In the genomic region with DNA sequence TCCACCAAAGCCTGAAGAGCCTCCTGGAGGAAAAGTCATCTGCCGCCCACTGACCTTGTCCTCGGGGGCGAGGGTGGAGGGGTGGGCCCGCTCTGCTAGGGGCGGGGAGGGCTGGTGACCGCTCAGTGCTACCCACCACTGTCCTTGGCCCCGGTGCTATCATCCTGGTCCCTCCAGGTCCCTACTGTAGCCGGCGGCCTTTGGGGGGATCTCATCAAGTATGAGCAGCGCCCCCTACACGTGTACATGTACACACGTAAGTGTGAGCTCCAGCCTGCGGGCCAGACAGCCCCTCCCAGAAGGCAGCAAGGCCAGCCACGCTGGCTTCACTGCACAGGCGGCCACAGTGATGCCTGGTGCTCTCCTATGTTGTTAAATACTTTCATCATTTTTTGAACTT, we compare ENCODE assay signal across 18 cellular contexts. TPM values are rescaled to one million over a fixed set of nuclear protein-coding genes. Genes with fewer than 3 reads are reported as not detected.
DNase-seq lines count a peak whose midpoint lies in the region; ATAC-seq and TF ChIP-seq lines count a peak whose summit lies in the region.
"Had no signal": no experiment of that assay in that cellular context is flagged by ENCODE, and none has a peak within 500 bp of the region (broad histone marks: within the 10 kb centered on the region; RNA-seq: fewer than 3 reads in every experiment).

No MANE protein-coding gene starts in this region.

- no peak; the same call in 1 of the 2 replicates for TF ChIP-seq CTCF in BE2C (IDR thresholded peaks at IDR 0.05; ENCODE audit: low read depth, low read length)
- no peak for TF ChIP-seq CTCF in esophagus squamous epithelium (IDR thresholded peaks at IDR 0.05)

- H3K36me3 ChIP-seq in BE2C (peaks cover 39% of the 10 kb centered on the region), H7 (replicated peaks; ENCODE audit: control insufficient read depth, insufficient read depth, low read length) (peaks cover 30% of the 10 kb centered on the region), esophagus squamous epithelium (peaks cover 0 to 52% (median 19%) of the 10 kb centered on the region in 3 donors)

- H3K4me1 ChIP-seq in BE2C (no peaks in the 10 kb centered on the region), esophagus squamous epithelium (no peaks in the 10 kb centered on the region)
- H3K4me1 ChIP-seq: gastroesophageal sphincter, psoas muscle had no signal

- no peaks in the 10 kb centered on the region for H3K9me3 ChIP-seq in BE2C
- H3K9me3 ChIP-seq in esophagus squamous epithelium, result no peaks in the 10 kb centered on the region
- H3K9me3 ChIP-seq: gastroesophageal sphincter, psoas muscle had no signal

- DNase-seq in BE2C, result peak; percentile 57
- peak; percentile 80 for DNase-seq in H7
- peak; percentile 19 for DNase-seq in OCI-M1 (lab: John Stamatoyannopoulos, UW)
- DNase-seq in erythroblast (lab: John Stamatoyannopoulos, UW), result peak; percentile 40 to 47
- no peak for DNase-seq in esophagus squamous epithelium (lab: John Stamatoyannopoulos, UW)
- DNase-seq in COLO829 (ENCODE audit: low spot score), result no peak
- DNase-seq: activated T-cell treated with anti-CD3 and anti-CD28 coated beads, Interleukin-2, amount 50 U/mL, for 72 hours; amygdala; EL; IMR-90; stimulated activated CD4-positive, alpha-beta T cell treated with anti-CD3 and anti-CD28 coated beads, Interleukin-2, amount 100 ng/mL, for 48 hours; stimulated activated naive B cell treated with anti-CD40 and anti-IgM and Interleukin-4, amounts not matched to agents 10 μg/mL and 1 μg/mL and 100 μg/mL, for 72 hours; SW 1271 had no signal

- H3K27ac ChIP-seq in esophagus squamous epithelium, result no peak overlapping the region
- H3K27ac ChIP-seq: gastroesophageal sphincter, psoas muscle had no signal

- TF ChIP-seq POLR2A in erythroblast (IDR thresholded peaks at IDR 0.05; ENCODE audit: low read length) (no peak), esophagus squamous epithelium (IDR thresholded peaks at IDR 0.05) (no peak)

- H3K27me3 ChIP-seq in BE2C (no peaks in the 10 kb centered on the region), H7 (ENCODE audit: control insufficient read depth, insufficient read depth, low read length) (no peaks in the 10 kb centered on the region), esophagus squamous epithelium (no peaks in the 10 kb centered on the region)
- H3K27me3 ChIP-seq: gastroesophageal sphincter had no signal

- ATAC-seq in GM18498 (IDR thresholded peaks at IDR 0.05; ENCODE audit: unreplicated experiment) (no peak), GM18907 (IDR thresholded peaks at IDR 0.05; ENCODE audit: unreplicated experiment) (no peak)
- ATAC-seq: activated CD4-positive, CD25-positive, alpha-beta regulatory T cell treated with anti-CD3 and anti-CD28 coated beads, Interleukin-2, amount 50 U/mL, for 24 hours; activated T-cell treated with anti-CD3 and anti-CD28 coated beads, Interleukin-2, amount 50 U/mL, for 72 hours; gastroesophageal sphincter; psoas muscle had no signal

- H3K4me3 ChIP-seq in BE2C (ENCODE audit: low read depth, low read length) (no peak overlapping the region), H7 (ENCODE audit: insufficient read depth, low read depth, low read length) (no peak overlapping the region), esophagus squamous epithelium (no peak overlapping the region)
- H3K4me3 ChIP-seq: gastroesophageal sphincter, psoas muscle had no signal

- WGBS in esophagus squamous epithelium, 2 donors, result 61 to 82% methylated on average over 7 to 12 of the region's 15 CpGs

- intact Hi-C loops in esophagus squamous epithelium (cut with DNase I), result no loop called here

RNA-seq across cellular contexts. Expression of gene TTYH3, which starts 19.6 kb away (rescaled TPM):
- polyA plus RNA-seq in BE2C (2012; ENCODE audit: insufficient read depth, insufficient read length, low read depth), result 127 TPM
- 50.2 and 53.5 TPM in 2 replicates for total RNA-seq in H7 (2014; rRNA removed; shearing (Covaris generic))
- 10 to 100 TPM in 2 of 4 donors, 1 to 10 TPM in 2; 4.7 to 23.1 (median 10.2) TPM for total RNA-seq in esophagus squamous epithelium

RNA-seq across cellular contexts. Expression of gene AMZ1, which starts 36.7 kb away (rescaled TPM):
- 2.3 TPM for polyA plus RNA-seq in BE2C (2012; ENCODE audit: insufficient read depth, insufficient read length, low read depth)
- 0.07 TPM in 1 of 2 replicates, not detected in the other for total RNA-seq in H7 (2014; rRNA removed; shearing (Covaris generic))
- total RNA-seq in esophagus squamous epithelium, result under 1 TPM in 2 of 4 donors, not detected in 2; 0.12 to 0.19 TPM
- total RNA-seq: psoas muscle had no signal

Comparison
In these comparisons a context has a peak if more than half of its experiments do, and no peak if none do; other contexts are left out.
1. DNase-seq: peak in BE2C (single experiment), H7 (single experiment), OCI-M1 (single experiment) and erythroblast (2 of 2); none in esophagus squamous epithelium (single experiment) and COLO829 (single experiment).